Comparison of ENCODE assay signal across 1 cellular context in the genomic region with DNA sequence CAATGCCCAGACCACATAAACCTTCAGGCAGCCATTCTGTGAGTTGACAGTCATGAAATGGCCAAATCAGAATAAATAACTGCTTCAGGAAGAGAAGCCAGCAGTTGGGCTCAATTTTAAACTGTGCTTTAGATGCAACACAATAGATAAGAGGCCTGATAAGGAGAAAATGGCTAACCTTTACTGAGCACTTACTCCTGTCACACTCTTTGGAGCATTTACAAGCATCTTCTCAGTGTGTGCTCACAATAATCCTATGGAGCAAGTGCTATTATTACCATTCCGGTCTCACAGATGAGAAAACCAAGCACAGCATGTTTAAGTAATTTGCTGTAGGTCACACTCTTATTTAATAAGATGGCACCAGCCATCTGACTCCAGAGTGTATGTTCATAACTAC.
TF ChIP-seq lines count a peak whose summit lies in the region.

No MANE protein-coding gene starts in this region.

TF ChIP-seq in HEK293, 187 proteins besides CTCF, POLR2A, EP300 and RAD21 (continued from another document):
- TF ChIP-seq, protein P1, sequence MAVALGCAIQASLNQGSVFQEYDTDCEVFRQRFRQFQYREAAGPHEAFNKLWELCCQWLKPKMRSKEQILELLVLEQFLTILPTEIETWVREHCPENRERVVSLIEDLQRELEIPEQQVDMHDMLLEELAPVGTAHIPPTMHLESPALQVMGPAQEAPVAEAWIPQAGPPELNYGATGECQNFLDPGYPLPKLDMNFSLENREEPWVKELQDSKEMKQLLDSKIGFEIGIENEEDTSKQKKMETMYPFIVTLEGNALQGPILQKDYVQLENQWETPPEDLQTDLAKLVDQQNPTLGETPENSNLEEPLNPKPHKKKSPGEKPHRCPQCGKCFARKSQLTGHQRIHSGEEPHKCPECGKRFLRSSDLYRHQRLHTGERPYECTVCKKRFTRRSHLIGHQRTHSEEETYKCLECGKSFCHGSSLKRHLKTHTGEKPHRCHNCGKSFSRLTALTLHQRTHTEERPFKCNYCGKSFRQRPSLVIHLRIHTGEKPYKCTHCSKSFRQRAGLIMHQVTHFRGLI (tag by site-specific recombination; IDR thresholded peaks at IDR 0.05): peak; percentile 68; the same call in 1 of the 2 replicates
- peak; percentile 74; the same call in 1 of the 2 replicates for TF ChIP-seq FEZF1 (tag by site-specific recombination; IDR thresholded peaks at IDR 0.05)
- TF ChIP-seq SP2 (tag by site-specific recombination; IDR thresholded peaks at IDR 0.05): no peak
- TF ChIP-seq ZNF530 (tag by site-specific recombination; IDR thresholded peaks at IDR 0.05; ENCODE audit: low read depth): no peak
- peak; percentile 66; the same call in 1 of the 2 replicates for TF ChIP-seq ZIC2 (tag by site-specific recombination; IDR thresholded peaks at IDR 0.05)
TF ChIP-seq in HEK293: peak in this region for 3.
